In genomic region chr1:202319381-202320080, GRCh38 we compare ENCODE assay signal across 31 cellular contexts. TPM values are rescaled to one million over a fixed set of nuclear protein-coding genes. Genes with fewer than 3 reads are reported as not detected.
DNase-seq lines count a peak whose midpoint lies in the region; ATAC-seq, FAIRE-seq and TF ChIP-seq lines count a peak whose summit lies in the region.
"Had no signal": no experiment of that assay in that cellular context is flagged by ENCODE, and none has a peak within 500 bp of the region (broad histone marks: within the 10 kb centered on the region; RNA-seq: fewer than 3 reads in every experiment).

No MANE protein-coding gene starts in this region.

- no peak overlapping the region for H3K4me3 ChIP-seq in epithelial cell of esophagus (ENCODE audit: low read length)
- no peak overlapping the region for H3K4me3 ChIP-seq in mesendoderm (ENCODE audit: low read length)
- H3K4me3 ChIP-seq: A549, esophagus squamous epithelium, GM23248, lung, pancreas, SK-N-MC, upper lobe of right lung had no signal

- no peak for DNase-seq in activated T-cell treated with anti-CD3 and anti-CD28 coated beads, Interleukin-2, amount 50 U/mL, for 72 hours
- DNase-seq in activated T-cell treated with anti-CD3 and anti-CD28 coated beads for 4 hours (no peak), RCC 7860 (ENCODE audit: low spot score) (peak; percentile 20), epithelial cell of esophagus (ENCODE audit: low read depth) (peak; percentile 17), renal cortical epithelial cell (ENCODE audit: low read depth) (peak; percentile 7), dedifferentiated amniotic fluid mesenchymal stem cell (ENCODE audit: extremely low spot score) (no peak), SKM-1 treated with dmso at 0.1 percent for 144 hours (lab: John Stamatoyannopoulos, UW; ENCODE audit: unreplicated experiment) (no peak), mesendoderm (no peak)
- DNase-seq: activated CD4-positive, alpha-beta T cell treated with anti-CD3 and anti-CD28 coated beads, Interleukin-2, amount 50 U/mL, for 48 hours; caudate nucleus; cortex of kidney; DND-41; esophagus squamous epithelium; GM23248; HFFc6; KG1; left cardiac atrium; NCI-H1417 treated with DMSO at 0.1 percent for 48 hours; NCI-H2029 treated with DMSO at 0.1 percent for 48 hours; NCI-H524; pancreas; retina; upper lobe of right lung had no signal

- H2AK5ac ChIP-seq in mesendoderm (ENCODE audit: low read length): no peak overlapping the region

- peaks cover 5% of the 10 kb centered on the region for H3K27me3 Mint-ChIP-seq in activated T-cell treated with anti-CD3 and anti-CD28 coated beads, Interleukin-2, amount 50 U/mL, for 72 hours (ENCODE audit: low read depth)

- H3K4me1 Mint-ChIP-seq in activated T-cell treated with anti-CD3 and anti-CD28 coated beads, Interleukin-2, amount 50 U/mL, for 72 hours (ENCODE audit: low read depth): peaks cover 12% of the 10 kb centered on the region
- H3K4me1 Mint-ChIP-seq: stimulated activated memory B cell treated with anti-CD40 and anti-IgM and Interleukin-4, amounts not matched to agents 10 μg/mL and 1 μg/mL and 100 μg/mL, for 72 hours had no signal

- no peak overlapping the region for H3K9ac ChIP-seq in mesendoderm (ENCODE audit: low read length)
- H3K9ac ChIP-seq: GM23248 had no signal

- no peak overlapping the region for H3K4ac ChIP-seq in mesendoderm (ENCODE audit: low read depth, low read length)

- H3K27me3 ChIP-seq in mesendoderm (ENCODE audit: insufficient read depth, low read length, poor library complexity): no peaks in the 10 kb centered on the region
- H3K27me3 ChIP-seq: pancreas, upper lobe of right lung had no signal

- no peak overlapping the region for H3K4me3 Mint-ChIP-seq in activated T-cell treated with anti-CD3 and anti-CD28 coated beads, Interleukin-2, amount 50 U/mL, for 72 hours
- H3K4me3 Mint-ChIP-seq: HFFc6; stimulated activated memory B cell treated with anti-CD40 and anti-IgM and Interleukin-4, amounts not matched to agents 10 μg/mL and 1 μg/mL and 100 μg/mL, for 72 hours; T-helper 1 cell treated with Interleukin-12 subunit alpha and Interleukin-12 subunit beta and Interleukin-4 antibody, amounts not matched to agents 30 μg/mL and 1 μg/mL, for 36 hours had no signal

- H3K56ac ChIP-seq in mesendoderm (ENCODE audit: low read length): no peak overlapping the region

- peak overlapping the region; percentile 21 for H3K27ac Mint-ChIP-seq in activated T-cell treated with anti-CD3 and anti-CD28 coated beads, Interleukin-2, amount 50 U/mL, for 72 hours
- H3K27ac Mint-ChIP-seq: HFFc6; stimulated activated memory B cell treated with anti-CD40 and anti-IgM and Interleukin-4, amounts not matched to agents 10 μg/mL and 1 μg/mL and 100 μg/mL, for 72 hours; T-helper 1 cell treated with Interleukin-12 subunit alpha and Interleukin-12 subunit beta and Interleukin-4 antibody, amounts not matched to agents 30 μg/mL and 1 μg/mL, for 36 hours had no signal

- H3K4me2 ChIP-seq in mesendoderm (ENCODE audit: low read length): no peak overlapping the region
- H3K4me2 ChIP-seq: A549 had no signal

- H2BK15ac ChIP-seq in mesendoderm (replicated peaks; ENCODE audit: low read depth): no peak overlapping the region

- ATAC-seq in activated T-cell treated with anti-CD3 and anti-CD28 coated beads, Interleukin-2, amount 50 U/mL, for 72 hours (replicated peaks in 1 of 2): peak; percentile 51 to 68
- ATAC-seq: A549; left cardiac atrium; pancreas; stimulated activated memory B cell treated with anti-CD40 and anti-IgM and Interleukin-4, amounts not matched to agents 10 μg/mL and 1 μg/mL and 100 μg/mL, for 72 hours; upper lobe of right lung had no signal

- H3K36me3 Mint-ChIP-seq in activated T-cell treated with anti-CD3 and anti-CD28 coated beads, Interleukin-2, amount 50 U/mL, for 72 hours (ENCODE audit: insufficient read depth in 2 of 2): no peaks in the 10 kb centered on the region
- H3K36me3 Mint-ChIP-seq: stimulated activated memory B cell treated with anti-CD40 and anti-IgM and Interleukin-4, amounts not matched to agents 10 μg/mL and 1 μg/mL and 100 μg/mL, for 72 hours had no signal

- no peaks in the 10 kb centered on the region for H3K79me1 ChIP-seq in mesendoderm (ENCODE audit: low read length)

- H2BK120ac ChIP-seq in mesendoderm (ENCODE audit: low read depth, low read length): no peak overlapping the region

- H4K5ac ChIP-seq in mesendoderm (ENCODE audit: low read length): no peak overlapping the region

- no peak overlapping the region for H3K23ac ChIP-seq in mesendoderm (ENCODE audit: low read length)

- no peak overlapping the region for H4K8ac ChIP-seq in mesendoderm (ENCODE audit: low read depth, low read length)

- WGBS in mesendoderm (ENCODE audit: extremely low coverage, insufficient coverage, low lambda C conversion rate): no CpG with 5 or more reads among the region's 4 CpGs

- FAIRE-seq in RCC 7860 (lab: Jason Lieb, UNC): no peak
- FAIRE-seq: A549, frontal cortex, HTR-8/SVneo, pancreas, TTC549 had no signal

- no peaks in the 10 kb centered on the region for H3K9me3 Mint-ChIP-seq in activated T-cell treated with anti-CD3 and anti-CD28 coated beads, Interleukin-2, amount 50 U/mL, for 72 hours
- H3K9me3 Mint-ChIP-seq: HFFc6; stimulated activated memory B cell treated with anti-CD40 and anti-IgM and Interleukin-4, amounts not matched to agents 10 μg/mL and 1 μg/mL and 100 μg/mL, for 72 hours; T-helper 1 cell treated with Interleukin-12 subunit alpha and Interleukin-12 subunit beta and Interleukin-4 antibody, amounts not matched to agents 30 μg/mL and 1 μg/mL, for 36 hours had no signal

- no peaks in the 10 kb centered on the region for H3K4me1 ChIP-seq in mesendoderm (ENCODE audit: control insufficient read depth, low read depth, low read length)
- H3K4me1 ChIP-seq: A549, esophagus squamous epithelium, pancreas, upper lobe of right lung had no signal

- H2BK5ac ChIP-seq in mesendoderm (ENCODE audit: low read length): no peak overlapping the region

- TF ChIP-seq CTCF in epithelial cell of esophagus (IDR thresholded peaks at IDR 0.05; ENCODE audit: insufficient read depth, low read depth, low read length, missing control alignments): no peak

- H3K27ac ChIP-seq in mesendoderm (ENCODE audit: low read depth, low read length): no peak overlapping the region
- H3K27ac ChIP-seq: A549, esophagus squamous epithelium, GM23248, pancreas, SK-N-MC, upper lobe of right lung had no signal

- H3K79me2 ChIP-seq in mesendoderm (ENCODE audit: control insufficient read depth, insufficient read depth, low read length): no peaks in the 10 kb centered on the region

- no peak overlapping the region for H3K18ac ChIP-seq in mesendoderm (ENCODE audit: low read length)

- no peaks in the 10 kb centered on the region for H3K36me3 ChIP-seq in mesendoderm (ENCODE audit: control insufficient read depth, insufficient read depth, low read length)
- H3K36me3 ChIP-seq: esophagus squamous epithelium, pancreas, upper lobe of right lung had no signal

RNA-seq across cellular contexts. Expression of gene UBE2T, which starts 22.2 kb away (rescaled TPM):
- 10 to 100 TPM; 43.6 to 58.1 TPM for total RNA-seq in activated T-cell treated with anti-CD3 and anti-CD28 coated beads, Interleukin-2, amount 50 U/mL, for 72 hours
- total RNA-seq in renal cortical epithelial cell: 7.9 and 39.6 TPM in 2 replicates
- polyA plus RNA-seq in mesendoderm (2013, experiment 1 of 2): 87.5 TPM
- polyA plus RNA-seq in mesendoderm (2013, experiment 2 of 2): 91.3 TPM

RNA-seq across cellular contexts. Expression of gene PPP1R12B, which starts 29.0 kb away (rescaled TPM):
- 10 to 100 TPM; 17.6 to 27.0 TPM for total RNA-seq in activated T-cell treated with anti-CD3 and anti-CD28 coated beads, Interleukin-2, amount 50 U/mL, for 72 hours
- 9.0 and 20.1 TPM in 2 replicates for total RNA-seq in renal cortical epithelial cell
- 3.2 TPM for polyA plus RNA-seq in mesendoderm (2013, experiment 1 of 2)
- polyA plus RNA-seq in mesendoderm (2013, experiment 2 of 2): 2.7 TPM

Comparison
In these comparisons a context has a peak if more than half of its experiments do, and no peak if none do; other contexts are left out.
1. DNase-seq: peak in RCC 7860 (single experiment), epithelial cell of esophagus (single experiment) and renal cortical epithelial cell (single experiment); none in activated T-cell treated with anti-CD3 and anti-CD28 coated beads, Interleukin-2, amount 50 U/mL, for 72 hours (0 of 2), activated T-cell treated with anti-CD3 and anti-CD28 coated beads for 4 hours (single experiment), dedifferentiated amniotic fluid mesenchymal stem cell (single experiment), SKM-1 treated with dmso at 0.1 percent for 144 hours (single experiment) and mesendoderm (single experiment).